In genomic region chr16:10266809-10267208, GRCh38 we compare ENCODE assay signal across 15 cellular contexts.
DNase-seq lines count a peak whose midpoint lies in the region; ATAC-seq and TF ChIP-seq lines count a peak whose summit lies in the region.
"Had no signal": no experiment of that assay in that cellular context is flagged by ENCODE, and none has a peak within 500 bp of the region (broad histone marks: within the 10 kb centered on the region; RNA-seq: fewer than 3 reads in every experiment).

No MANE protein-coding gene starts in this region.

- peak; percentile 98 for ATAC-seq in activated CD4-positive, alpha-beta T cell treated with anti-CD3 and anti-CD28 coated beads for 36 hours
- ATAC-seq in GM21381 (IDR thresholded peaks at IDR 0.05; ENCODE audit: unreplicated experiment) (peak; percentile 86), HG03565 (IDR thresholded peaks at IDR 0.05; ENCODE audit: unreplicated experiment) (peak; percentile 80)
- ATAC-seq: PC-3 had no signal

- no peak overlapping the region for H3K4me3 ChIP-seq in neural progenitor cell

- no peaks in the 10 kb centered on the region for H3K36me3 Mint-ChIP-seq in activated CD4-positive, alpha-beta T cell treated with anti-CD3 and anti-CD28 coated beads for 36 hours (ENCODE audit: low read depth)
- no peaks in the 10 kb centered on the region for H3K36me3 Mint-ChIP-seq in neural progenitor cell

- no peaks in the 10 kb centered on the region for H4K20me1 ChIP-seq in neural progenitor cell (ENCODE audit: low read depth)

- H3K4me3 Mint-ChIP-seq in activated CD4-positive, alpha-beta T cell treated with anti-CD3 and anti-CD28 coated beads for 36 hours = no peak overlapping the region
- no peak overlapping the region for H3K4me3 Mint-ChIP-seq in neural progenitor cell
- H3K4me3 Mint-ChIP-seq: dendritic cell treated with granulocyte-macrophage colony-stimulating factor and Interleukin-4, amounts not matched to agents 40 ng/mL and 50 ng/mL, for 4 days; HFFc6; T-helper 1 cell treated with Interleukin-12 subunit alpha and Interleukin-12 subunit beta and Interleukin-4 antibody, amounts not matched to agents 30 μg/mL and 1 μg/mL, for 36 hours had no signal

- H3K27ac ChIP-seq in neural progenitor cell = no peak overlapping the region

- CTCF ChIA-PET in activated CD4-positive, alpha-beta T cell treated with anti-CD3 and anti-CD28 coated beads for 36 hours (lab: Charles Lee) = interaction anchor here (1.2 to 1.9 kb wide), 5 partner anchors 9 to 471 kb away, joined by 3 to 11 read pairs (median 5); no protein-coding TSS in a partner anchor

- no peaks in the 10 kb centered on the region for H3K79me2 ChIP-seq in neural progenitor cell (ENCODE audit: low read depth)

- no peaks in the 10 kb centered on the region for H3F3A ChIP-seq in neural progenitor cell (ENCODE audit: low read depth)

- intact Hi-C loops in activated CD4-positive, alpha-beta T cell treated with anti-CD3 and anti-CD28 coated beads for 36 hours (cut with DNase I, micrococcal nuclease) = loop anchor here (1.0 to 5.0 kb wide), 5 partner anchors 120 to 650 kb away; partner anchors contain the start of gene ATF7IP2 (in 1 of the 2)

- peaks cover under 1% of the 10 kb centered on the region for H3K9me3 Mint-ChIP-seq in activated CD4-positive, alpha-beta T cell treated with anti-CD3 and anti-CD28 coated beads for 36 hours (ENCODE audit: low read depth)
- peaks cover 9% of the 10 kb centered on the region for H3K9me3 Mint-ChIP-seq in neural progenitor cell

- no peak overlapping the region for H3K9ac ChIP-seq in neural progenitor cell

- H2AFZ ChIP-seq in neural progenitor cell (replicated peaks) = no peak overlapping the region

- no peaks in the 10 kb centered on the region for H3K36me3 ChIP-seq in neural progenitor cell

- H3K27ac Mint-ChIP-seq in activated CD4-positive, alpha-beta T cell treated with anti-CD3 and anti-CD28 coated beads for 36 hours = peak overlapping the region; percentile 63
- no peak overlapping the region for H3K27ac Mint-ChIP-seq in neural progenitor cell
- H3K27ac Mint-ChIP-seq: dendritic cell treated with granulocyte-macrophage colony-stimulating factor and Interleukin-4, amounts not matched to agents 40 ng/mL and 50 ng/mL, for 4 days; HFFc6; T-helper 1 cell treated with Interleukin-12 subunit alpha and Interleukin-12 subunit beta and Interleukin-4 antibody, amounts not matched to agents 30 μg/mL and 1 μg/mL, for 36 hours had no signal

- POLR2A ChIA-PET in activated CD4-positive, alpha-beta T cell treated with anti-CD3 and anti-CD28 coated beads for 36 hours (lab: Charles Lee) = interaction anchor here (0.5 kb wide), 1 partner anchor 52 kb away, joined by 7 read pairs; no protein-coding TSS in a partner anchor

- H3K4me1 Mint-ChIP-seq in activated CD4-positive, alpha-beta T cell treated with anti-CD3 and anti-CD28 coated beads for 36 hours = peaks cover 12% of the 10 kb centered on the region
- peaks cover 2% of the 10 kb centered on the region for H3K4me1 Mint-ChIP-seq in neural progenitor cell

- no peaks in the 10 kb centered on the region for H3K27me3 Mint-ChIP-seq in activated CD4-positive, alpha-beta T cell treated with anti-CD3 and anti-CD28 coated beads for 36 hours
- no peaks in the 10 kb centered on the region for H3K27me3 Mint-ChIP-seq in neural progenitor cell (ENCODE audit: insufficient read depth, low read depth)
- H3K27me3 Mint-ChIP-seq: dendritic cell treated with granulocyte-macrophage colony-stimulating factor and Interleukin-4, amounts not matched to agents 40 ng/mL and 50 ng/mL, for 4 days had no signal

- no peaks in the 10 kb centered on the region for H3K27me3 ChIP-seq in neural progenitor cell

- TF ChIP-seq CTCF in neural progenitor cell (IDR thresholded peaks at IDR 0.05) = no peak

- no peaks in the 10 kb centered on the region for H3K4me1 ChIP-seq in neural progenitor cell

- H3K9me3 ChIP-seq in neural progenitor cell (ENCODE audit: low read depth) = no peaks in the 10 kb centered on the region

- peak; percentile 71 for DNase-seq in activated CD4-positive, alpha-beta T cell treated with anti-CD3 and anti-CD28 coated beads for 36 hours
- DNase-seq in activated CD4-positive, alpha-beta T cell treated with anti-CD3 and anti-CD28 coated beads for 4 hours = no peak
- peak; percentile 5 for DNase-seq in stimulated activated CD4-positive, alpha-beta T cell treated with anti-CD3 and anti-CD28 coated beads, Interleukin-4, amount 100 ng/mL, for 1 hour
- no peak for DNase-seq in NCI-H2081 (lab: John Stamatoyannopoulos, UW)
- no peak for DNase-seq in neural progenitor cell (ENCODE audit: low spot score)
- no peak for DNase-seq in DMS114 treated with DMSO at 0.1 percent for 48 hours (lab: John Stamatoyannopoulos, UW; ENCODE audit: unreplicated experiment)
- DNase-seq: foreskin fibroblast, HFFc6, NCI-H1694 treated with DMSO at 0.1 percent for 48 hours, occipital lobe, PC-3 had no signal

- H3K4me2 ChIP-seq in neural progenitor cell = no peak overlapping the region

Comparison
In these comparisons a context has a peak if more than half of its experiments do, and no peak if none do; other contexts are left out.
1. DNase-seq: peak in activated CD4-positive, alpha-beta T cell treated with anti-CD3 and anti-CD28 coated beads for 36 hours (single experiment) and stimulated activated CD4-positive, alpha-beta T cell treated with anti-CD3 and anti-CD28 coated beads, Interleukin-4, amount 100 ng/mL, for 1 hour (single experiment); none in activated CD4-positive, alpha-beta T cell treated with anti-CD3 and anti-CD28 coated beads for 4 hours (0 of 2), NCI-H2081 (0 of 2), neural progenitor cell (single experiment) and DMS114 treated with DMSO at 0.1 percent for 48 hours (single experiment).
2. Peak in every context shown above with its lines, with median percentiles within 50 percentile points of each other: ATAC-seq.